1 cellular context compared by ENCODE assay signal in the genomic region with DNA sequence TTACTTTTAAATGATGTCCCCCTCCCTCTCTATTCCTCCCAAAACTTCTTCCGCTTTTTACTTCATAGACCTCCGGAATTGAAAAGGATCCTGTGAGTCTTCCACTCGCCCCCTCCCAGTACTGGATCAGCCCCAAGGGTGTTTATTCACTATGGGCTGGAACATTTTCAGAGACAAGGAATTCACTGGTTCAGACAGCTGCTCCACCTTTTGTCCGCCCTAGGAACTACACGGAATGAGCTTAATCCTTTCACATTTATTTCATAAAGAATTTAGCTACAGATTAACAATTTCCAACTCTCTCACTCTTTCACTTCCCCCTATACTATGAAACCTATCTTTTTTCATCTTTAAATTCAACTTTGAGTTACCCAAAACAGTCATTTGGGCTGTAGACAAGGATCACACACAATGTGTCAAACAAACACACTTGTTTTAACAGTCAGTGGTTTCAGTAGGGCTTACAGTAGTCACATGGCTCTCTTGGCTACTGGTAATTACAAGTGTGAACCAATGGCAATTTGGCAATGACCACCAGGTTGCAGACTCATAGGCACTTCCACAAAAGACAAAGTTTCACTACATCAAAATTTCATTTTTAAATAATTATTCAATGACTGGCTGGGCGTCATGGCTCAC.
TF ChIP-seq lines count a peak whose summit lies in the region.

No MANE protein-coding gene starts in this region.

TF ChIP-seq in H1, 55 proteins besides CTCF, POLR2A, EP300 and RAD21 (continued from another document):
- TF ChIP-seq SIRT6 (IDR thresholded peaks at IDR 0.05; ENCODE audit: low read length) = no peak
- TF ChIP-seq, protein P1, sequence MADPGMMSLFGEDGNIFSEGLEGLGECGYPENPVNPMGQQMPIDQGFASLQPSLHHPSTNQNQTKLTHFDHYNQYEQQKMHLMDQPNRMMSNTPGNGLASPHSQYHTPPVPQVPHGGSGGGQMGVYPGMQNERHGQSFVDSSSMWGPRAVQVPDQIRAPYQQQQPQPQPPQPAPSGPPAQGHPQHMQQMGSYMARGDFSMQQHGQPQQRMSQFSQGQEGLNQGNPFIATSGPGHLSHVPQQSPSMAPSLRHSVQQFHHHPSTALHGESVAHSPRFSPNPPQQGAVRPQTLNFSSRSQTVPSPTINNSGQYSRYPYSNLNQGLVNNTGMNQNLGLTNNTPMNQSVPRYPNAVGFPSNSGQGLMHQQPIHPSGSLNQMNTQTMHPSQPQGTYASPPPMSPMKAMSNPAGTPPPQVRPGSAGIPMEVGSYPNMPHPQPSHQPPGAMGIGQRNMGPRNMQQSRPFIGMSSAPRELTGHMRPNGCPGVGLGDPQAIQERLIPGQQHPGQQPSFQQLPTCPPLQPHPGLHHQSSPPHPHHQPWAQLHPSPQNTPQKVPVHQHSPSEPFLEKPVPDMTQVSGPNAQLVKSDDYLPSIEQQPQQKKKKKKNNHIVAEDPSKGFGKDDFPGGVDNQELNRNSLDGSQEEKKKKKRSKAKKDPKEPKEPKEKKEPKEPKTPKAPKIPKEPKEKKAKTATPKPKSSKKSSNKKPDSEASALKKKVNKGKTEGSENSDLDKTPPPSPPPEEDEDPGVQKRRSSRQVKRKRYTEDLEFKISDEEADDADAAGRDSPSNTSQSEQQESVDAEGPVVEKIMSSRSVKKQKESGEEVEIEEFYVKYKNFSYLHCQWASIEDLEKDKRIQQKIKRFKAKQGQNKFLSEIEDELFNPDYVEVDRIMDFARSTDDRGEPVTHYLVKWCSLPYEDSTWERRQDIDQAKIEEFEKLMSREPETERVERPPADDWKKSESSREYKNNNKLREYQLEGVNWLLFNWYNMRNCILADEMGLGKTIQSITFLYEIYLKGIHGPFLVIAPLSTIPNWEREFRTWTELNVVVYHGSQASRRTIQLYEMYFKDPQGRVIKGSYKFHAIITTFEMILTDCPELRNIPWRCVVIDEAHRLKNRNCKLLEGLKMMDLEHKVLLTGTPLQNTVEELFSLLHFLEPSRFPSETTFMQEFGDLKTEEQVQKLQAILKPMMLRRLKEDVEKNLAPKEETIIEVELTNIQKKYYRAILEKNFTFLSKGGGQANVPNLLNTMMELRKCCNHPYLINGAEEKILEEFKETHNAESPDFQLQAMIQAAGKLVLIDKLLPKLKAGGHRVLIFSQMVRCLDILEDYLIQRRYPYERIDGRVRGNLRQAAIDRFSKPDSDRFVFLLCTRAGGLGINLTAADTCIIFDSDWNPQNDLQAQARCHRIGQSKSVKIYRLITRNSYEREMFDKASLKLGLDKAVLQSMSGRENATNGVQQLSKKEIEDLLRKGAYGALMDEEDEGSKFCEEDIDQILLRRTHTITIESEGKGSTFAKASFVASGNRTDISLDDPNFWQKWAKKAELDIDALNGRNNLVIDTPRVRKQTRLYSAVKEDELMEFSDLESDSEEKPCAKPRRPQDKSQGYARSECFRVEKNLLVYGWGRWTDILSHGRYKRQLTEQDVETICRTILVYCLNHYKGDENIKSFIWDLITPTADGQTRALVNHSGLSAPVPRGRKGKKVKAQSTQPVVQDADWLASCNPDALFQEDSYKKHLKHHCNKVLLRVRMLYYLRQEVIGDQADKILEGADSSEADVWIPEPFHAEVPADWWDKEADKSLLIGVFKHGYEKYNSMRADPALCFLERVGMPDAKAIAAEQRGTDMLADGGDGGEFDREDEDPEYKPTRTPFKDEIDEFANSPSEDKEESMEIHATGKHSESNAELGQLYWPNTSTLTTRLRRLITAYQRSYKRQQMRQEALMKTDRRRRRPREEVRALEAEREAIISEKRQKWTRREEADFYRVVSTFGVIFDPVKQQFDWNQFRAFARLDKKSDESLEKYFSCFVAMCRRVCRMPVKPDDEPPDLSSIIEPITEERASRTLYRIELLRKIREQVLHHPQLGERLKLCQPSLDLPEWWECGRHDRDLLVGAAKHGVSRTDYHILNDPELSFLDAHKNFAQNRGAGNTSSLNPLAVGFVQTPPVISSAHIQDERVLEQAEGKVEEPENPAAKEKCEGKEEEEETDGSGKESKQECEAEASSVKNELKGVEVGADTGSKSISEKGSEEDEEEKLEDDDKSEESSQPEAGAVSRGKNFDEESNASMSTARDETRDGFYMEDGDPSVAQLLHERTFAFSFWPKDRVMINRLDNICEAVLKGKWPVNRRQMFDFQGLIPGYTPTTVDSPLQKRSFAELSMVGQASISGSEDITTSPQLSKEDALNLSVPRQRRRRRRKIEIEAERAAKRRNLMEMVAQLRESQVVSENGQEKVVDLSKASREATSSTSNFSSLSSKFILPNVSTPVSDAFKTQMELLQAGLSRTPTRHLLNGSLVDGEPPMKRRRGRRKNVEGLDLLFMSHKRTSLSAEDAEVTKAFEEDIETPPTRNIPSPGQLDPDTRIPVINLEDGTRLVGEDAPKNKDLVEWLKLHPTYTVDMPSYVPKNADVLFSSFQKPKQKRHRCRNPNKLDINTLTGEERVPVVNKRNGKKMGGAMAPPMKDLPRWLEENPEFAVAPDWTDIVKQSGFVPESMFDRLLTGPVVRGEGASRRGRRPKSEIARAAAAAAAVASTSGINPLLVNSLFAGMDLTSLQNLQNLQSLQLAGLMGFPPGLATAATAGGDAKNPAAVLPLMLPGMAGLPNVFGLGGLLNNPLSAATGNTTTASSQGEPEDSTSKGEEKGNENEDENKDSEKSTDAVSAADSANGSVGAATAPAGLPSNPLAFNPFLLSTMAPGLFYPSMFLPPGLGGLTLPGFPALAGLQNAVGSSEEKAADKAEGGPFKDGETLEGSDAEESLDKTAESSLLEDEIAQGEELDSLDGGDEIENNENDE (IDR thresholded peaks at IDR 0.05; ENCODE audit: insufficient replicate concordance, low read length) = no peak
- no peak for TF ChIP-seq E2F6 (IDR thresholded peaks at IDR 0.05)
- TF ChIP-seq EGR1 (IDR thresholded peaks at IDR 0.05; ENCODE audit: borderline replicate concordance, low read depth, low read length) = no peak
